Comparison of ENCODE assay signal across 21 cellular contexts in the genomic region with DNA sequence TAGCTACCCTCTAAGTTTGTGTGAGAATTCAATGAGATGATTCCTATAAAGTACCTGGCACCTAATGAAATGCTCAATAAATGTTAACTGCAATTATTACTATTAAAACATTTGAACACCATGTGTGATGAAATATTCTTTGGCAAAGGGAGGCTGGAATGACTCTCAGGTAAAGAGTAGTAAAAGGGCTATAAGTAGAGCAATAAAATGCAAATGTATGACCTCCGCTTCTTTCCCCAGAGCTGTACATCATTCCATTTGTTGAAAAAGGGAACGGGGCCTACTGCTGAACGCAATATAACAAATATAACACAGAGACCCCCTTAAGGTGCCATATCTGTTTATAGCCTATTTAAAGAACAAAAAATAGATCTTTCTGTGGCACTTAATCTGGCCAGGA.
"Had no signal": no experiment of that assay in that cellular context is flagged by ENCODE, and none has a peak within 500 bp of the region (broad histone marks: within the 10 kb centered on the region; RNA-seq: fewer than 3 reads in every experiment).

No MANE protein-coding gene starts in this region.

- H3K27ac Mint-ChIP-seq: activated B cell treated with CpG ODN at 0.5 μM for 24 hours; activated CD4-positive, alpha-beta T cell treated with anti-CD3 and anti-CD28 coated beads for 36 hours; activated naive CD4-positive, alpha-beta T cell treated with anti-CD3 and anti-CD28 coated beads, Interleukin-2, amount 50 U/mL, for 72 hours; activated T-cell treated with anti-CD3 and anti-CD28 coated beads, Interleukin-2, amount 50 U/mL, for 24 hours; activated T-helper 17 cell treated with anti-CD3 and anti-CD28 coated beads, Interleukin-2, amount 50 U/mL, for 72 hours; natural killer cell treated with Interleukin-12 subunit alpha and Interleukin-12 subunit beta and Interleukin-15 and Interleukin-18, amount 100 ng/mL, for 72 hours; progenitor cell of endocrine pancreas had no signal

- H3K27me3 ChIP-seq: adrenal gland, spleen, uterus had no signal

- H3K9me3 Mint-ChIP-seq: activated B cell treated with CpG ODN at 0.5 μM for 24 hours; activated naive CD4-positive, alpha-beta T cell treated with anti-CD3 and anti-CD28 coated beads, Interleukin-2, amount 50 U/mL, for 72 hours; activated T-cell treated with anti-CD3 and anti-CD28 coated beads, Interleukin-2, amount 50 U/mL, for 24 hours; activated T-helper 17 cell treated with anti-CD3 and anti-CD28 coated beads, Interleukin-2, amount 50 U/mL, for 72 hours; natural killer cell treated with Interleukin-12 subunit alpha and Interleukin-12 subunit beta and Interleukin-15 and Interleukin-18, amount 100 ng/mL, for 72 hours had no signal

- H3K9me3 ChIP-seq: adrenal gland, spleen, uterus had no signal

- ATAC-seq: activated CD4-positive, alpha-beta T cell treated with anti-CD3 and anti-CD28 coated beads for 36 hours; activated naive CD4-positive, alpha-beta T cell treated with anti-CD3 and anti-CD28 coated beads, Interleukin-2, amount 50 U/mL, for 72 hours; activated T-helper 17 cell treated with anti-CD3 and anti-CD28 coated beads, Interleukin-2, amount 50 U/mL, for 72 hours; left lobe of liver; natural killer cell treated with Interleukin-12 subunit alpha and Interleukin-12 subunit beta and Interleukin-15 and Interleukin-18, amount 100 ng/mL, for 72 hours; stimulated activated naive CD8-positive, alpha-beta T cell treated with anti-CD3 and anti-CD28 coated beads, Interleukin-15, Interleukin-2, amounts not matched to agents 100 U/mL and 50 U/mL, for 24 hours had no signal

- H3K27ac ChIP-seq: adrenal gland, spleen had no signal

- H3K4me1 Mint-ChIP-seq: activated B cell treated with CpG ODN at 0.5 μM for 24 hours; activated CD4-positive, alpha-beta T cell treated with anti-CD3 and anti-CD28 coated beads for 36 hours; activated T-helper 17 cell treated with anti-CD3 and anti-CD28 coated beads, Interleukin-2, amount 50 U/mL, for 72 hours had no signal

- H3K4me1 ChIP-seq: spleen had no signal

- DNase-seq: activated B cell treated with CpG ODN at 0.5 μM for 24 hours; activated CD4-positive, alpha-beta T cell treated with anti-CD3 and anti-CD28 coated beads for 36 hours; activated CD4-positive, alpha-beta T cell treated with anti-CD3 and anti-CD28 coated beads, Interleukin-2, amount 50 U/mL, for 4 hours; activated CD8-positive, alpha-beta memory T cell treated with anti-CD3 and anti-CD28 coated beads for 24 hours; activated CD8-positive, alpha-beta memory T cell treated with anti-CD3 and anti-CD28 coated beads, Interleukin-2, amount 50 U/mL, for 4 hours; activated T-cell treated with anti-CD3 and anti-CD28 coated beads, Interleukin-2, amount 50 U/mL, for 24 hours; adrenal gland; dermis blood vessel endothelial cell; effector memory CD4-positive, alpha-beta T cell; kidney; spleen; stimulated activated CD4-positive, alpha-beta T cell treated with anti-CD3 and anti-CD28 coated beads, Interleukin-4, amount 100 ng/mL, for 24 hours; stimulated activated naive CD8-positive, alpha-beta T cell treated with anti-CD3 and anti-CD28 coated beads, Interleukin-15, Interleukin-2, amounts not matched to agents 100 U/mL and 50 U/mL, for 24 hours; T-helper 1 cell; trophoblast cell; uterus had no signal

- H3K36me3 Mint-ChIP-seq: activated naive CD4-positive, alpha-beta T cell treated with anti-CD3 and anti-CD28 coated beads, Interleukin-2, amount 50 U/mL, for 72 hours; natural killer cell treated with Interleukin-12 subunit alpha and Interleukin-12 subunit beta and Interleukin-15 and Interleukin-18, amount 100 ng/mL, for 72 hours had no signal

- H3K36me3 ChIP-seq: adrenal gland, spleen, uterus had no signal

- H3K27me3 Mint-ChIP-seq: activated CD4-positive, alpha-beta T cell treated with anti-CD3 and anti-CD28 coated beads for 36 hours had no signal

- H3K4me3 ChIP-seq: adrenal gland, spleen, uterus had no signal

- H3K4me3 Mint-ChIP-seq: activated B cell treated with CpG ODN at 0.5 μM for 24 hours; activated CD4-positive, alpha-beta T cell treated with anti-CD3 and anti-CD28 coated beads for 36 hours; activated T-cell treated with anti-CD3 and anti-CD28 coated beads, Interleukin-2, amount 50 U/mL, for 24 hours; activated T-helper 17 cell treated with anti-CD3 and anti-CD28 coated beads, Interleukin-2, amount 50 U/mL, for 72 hours; natural killer cell treated with Interleukin-12 subunit alpha and Interleukin-12 subunit beta and Interleukin-15 and Interleukin-18, amount 100 ng/mL, for 72 hours had no signal
